ENCODE assay signal across 1 cellular context in the genomic region with DNA sequence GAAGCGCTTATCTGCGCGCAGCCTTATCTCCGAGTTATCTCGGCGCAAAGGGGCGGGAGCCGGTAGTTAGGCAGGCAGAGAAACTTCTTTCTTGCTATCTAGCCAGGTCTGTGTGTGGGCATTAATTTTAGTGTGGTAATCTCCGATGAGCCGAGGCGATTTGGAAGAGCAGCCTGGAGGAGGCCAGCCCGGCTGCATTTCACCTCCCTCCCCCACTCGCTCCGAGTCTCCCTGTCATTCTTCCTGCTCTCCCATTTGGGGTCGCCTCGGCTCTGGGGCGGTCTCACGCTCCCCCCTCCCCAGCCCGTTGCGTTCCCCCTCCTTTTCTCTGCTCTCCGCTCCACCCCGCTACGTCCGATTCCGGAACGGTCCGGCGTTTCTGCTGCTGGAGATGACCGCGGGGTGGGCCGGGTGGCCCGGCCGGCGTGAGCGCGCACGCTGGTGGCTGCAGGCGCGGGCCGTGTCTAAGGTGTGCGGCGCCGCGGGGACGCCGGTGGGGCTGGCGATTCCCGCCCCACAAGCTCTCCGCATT.
TF ChIP-seq lines count a peak whose summit lies in the region.

No MANE protein-coding gene starts in this region.

TF ChIP-seq in H1, 55 proteins besides CTCF, POLR2A, EP300 and RAD21:
- peak; percentile 50 for TF ChIP-seq KDM4A (IDR thresholded peaks at IDR 0.05; ENCODE audit: low read depth, low read length, severe bottlenecking)
- TF ChIP-seq FOSL1 (IDR thresholded peaks at IDR 0.05; ENCODE audit: insufficient read depth, low read depth, low read length): no peak
- no peak for TF ChIP-seq SIRT6 (IDR thresholded peaks at IDR 0.05; ENCODE audit: low read length)
- no peak for TF ChIP-seq BRCA1 (IDR thresholded peaks at IDR 0.05; ENCODE audit: low read depth, low read length)
- peak; percentile 13 for TF ChIP-seq SUZ12 (IDR thresholded peaks at IDR 0.05; ENCODE audit: low read length)
- TF ChIP-seq HDAC6 (IDR thresholded peaks at IDR 0.05; ENCODE audit: low read depth, low read length): no peak
- no peak for TF ChIP-seq CBX8 (IDR thresholded peaks at IDR 0.05; ENCODE audit: borderline replicate concordance, low read depth, low read length)
- no peak for TF ChIP-seq RXRA (IDR thresholded peaks at IDR 0.05; ENCODE audit: insufficient read depth, low read depth, low read length)
- TF ChIP-seq YY1 (IDR thresholded peaks at IDR 0.05; ENCODE audit: low read depth, low read length): no peak
- TF ChIP-seq ATF3 (IDR thresholded peaks at IDR 0.05; ENCODE audit: insufficient read depth, low read depth, low read length): no peak
- no peak for TF ChIP-seq BCL11A (IDR thresholded peaks at IDR 0.05; ENCODE audit: low read depth in 2 of 2, low read length in 2 of 2)
- peak; percentile 54 for TF ChIP-seq EZH2 (IDR thresholded peaks at IDR 0.05; ENCODE audit: low read depth, low read length, severe bottlenecking)
- TF ChIP-seq ASH2L (IDR thresholded peaks at IDR 0.05; ENCODE audit: low read length): peak; percentile 47
- peak; percentile 64 for TF ChIP-seq RNF2 (IDR thresholded peaks at IDR 0.05; ENCODE audit: borderline replicate concordance, low read depth, low read length, missing control alignments, poor library complexity, severe bottlenecking)
